8 cellular contexts compared by ENCODE assay signal in genomic region chr12:105330938-105331804, GRCh38. TPM values are rescaled to one million over a fixed set of nuclear protein-coding genes. Genes with fewer than 3 reads are reported as not detected.
DNase-seq lines count a peak whose midpoint lies in the region; ATAC-seq and TF ChIP-seq lines count a peak whose summit lies in the region.

No MANE protein-coding gene starts in this region.

- DNase-seq in activated CD8-positive, alpha-beta memory T cell treated with anti-CD3 and anti-CD28 coated beads for 24 hours: peak; percentile 74
- no peak for DNase-seq in activated CD8-positive, alpha-beta memory T cell treated with anti-CD3 and anti-CD28 coated beads, Interleukin-2, amount 50 U/mL, for 48 hours
- DNase-seq in WERI-Rb-1 (peak; percentile 37), ecto neural progenitor cell (ENCODE audit: low spot score) (peak; percentile 77), thoracic aorta (ENCODE audit: low spot score) (no peak), DMS153 treated with DMSO at 0.1 percent for 48 hours (lab: John Stamatoyannopoulos, UW; ENCODE audit: unreplicated experiment) (no peak)

- H3K27me3 ChIP-seq in WERI-Rb-1 (ENCODE audit: insufficient read depth, low read depth, severe bottlenecking) (no peaks in the 10 kb centered on the region), mononuclear cell (ENCODE audit: insufficient read depth, low read length) (no peaks in the 10 kb centered on the region), thoracic aorta (replicated peaks; ENCODE audit: insufficient read depth) (no peaks in the 10 kb centered on the region)

- no peaks in the 10 kb centered on the region for H3K36me3 ChIP-seq in WERI-Rb-1
- no peaks in the 10 kb centered on the region for H3K36me3 ChIP-seq in thoracic aorta

- ATAC-seq in HG03442 (IDR thresholded peaks at IDR 0.05; ENCODE audit: unreplicated experiment) (peak; percentile 9), thoracic aorta (ENCODE audit: insufficient number of reproducible peaks, low FRiP score, low read depth) (no peak)

- H3K4me1 ChIP-seq in mononuclear cell (ENCODE audit: insufficient read depth, low read length) (peaks cover 43% of the 10 kb centered on the region), thoracic aorta (ENCODE audit: control insufficient read depth in 1 of 2, low read depth in 2 of 2) (peaks cover 25 to 48% of the 10 kb centered on the region in 2 donors)

- H3K9me3 ChIP-seq in WERI-Rb-1 (ENCODE audit: severe bottlenecking) (no peaks in the 10 kb centered on the region), mononuclear cell (ENCODE audit: low read depth, low read length) (no peaks in the 10 kb centered on the region), thoracic aorta (no peaks in the 10 kb centered on the region)

- TF ChIP-seq CTCF in WERI-Rb-1 (IDR thresholded peaks at IDR 0.05; ENCODE audit: low read depth, low read length) (no peak), thoracic aorta (IDR thresholded peaks at IDR 0.05) (peak; percentile 14)

- H3K4me3 ChIP-seq in WERI-Rb-1 (ENCODE audit: low read depth, low read length) (peak overlapping the region; percentile 64), mononuclear cell (ENCODE audit: low read length) (peak overlapping the region; percentile 49), thoracic aorta (peak overlapping the region; percentile 90)

- no peak overlapping the region for H3K27ac ChIP-seq in WERI-Rb-1
- peak overlapping the region; percentile 50 to 62 for H3K27ac ChIP-seq in thoracic aorta

RNA-seq across cellular contexts. Expression of gene C12orf75, which starts 0.7 kb away (rescaled TPM):
- total RNA-seq in mononuclear cell (39.8 TPM), thoracic aorta (10 to 100 TPM; 80.4 to 91.9 TPM)

Comparison
In these comparisons a context has a peak if more than half of its experiments do, and no peak if none do; other contexts are left out.
1. DNase-seq: peak in activated CD8-positive, alpha-beta memory T cell treated with anti-CD3 and anti-CD28 coated beads for 24 hours (single experiment), WERI-Rb-1 (single experiment) and ecto neural progenitor cell (single experiment); none in activated CD8-positive, alpha-beta memory T cell treated with anti-CD3 and anti-CD28 coated beads, Interleukin-2, amount 50 U/mL, for 48 hours (single experiment), thoracic aorta (single experiment) and DMS153 treated with DMSO at 0.1 percent for 48 hours (single experiment).
2. Peak in every context shown above with its lines, with median percentiles within 50 percentile points of each other: H3K4me3 ChIP-seq.